16 cellular contexts compared by ENCODE assay signal in the genomic region with DNA sequence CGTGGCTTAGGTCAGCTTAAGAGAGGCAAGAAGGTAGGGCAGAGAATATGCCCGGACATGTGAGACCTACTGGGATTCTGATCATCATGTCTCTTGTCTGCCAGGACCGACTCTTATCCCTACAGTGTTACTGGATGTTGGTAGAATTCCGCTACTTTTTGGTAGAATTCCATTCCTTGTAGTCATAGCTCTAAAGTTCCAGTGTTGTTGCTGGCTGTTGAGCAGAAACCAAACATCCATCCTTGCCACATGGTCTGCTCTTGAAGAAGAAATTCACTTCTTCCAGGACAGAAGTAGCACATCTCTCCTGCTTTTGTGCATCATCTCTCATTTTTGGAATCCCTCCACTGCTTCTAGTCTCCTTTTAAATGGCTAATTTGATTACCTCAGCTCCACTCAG.
DNase-seq lines count a peak whose midpoint lies in the region; ATAC-seq lines count a peak whose summit lies in the region.
"Had no signal": no experiment of that assay in that cellular context is flagged by ENCODE, and none has a peak within 500 bp of the region (broad histone marks: within the 10 kb centered on the region; RNA-seq: fewer than 3 reads in every experiment).

No MANE protein-coding gene starts in this region.

- ATAC-seq in HG02852 (IDR thresholded peaks at IDR 0.05; ENCODE audit: unreplicated experiment), result no peak

- no peaks in the 10 kb centered on the region for H4K20me1 ChIP-seq in GM23248 (ENCODE audit: insufficient read depth)

- peak overlapping the region; percentile 28; the same call in 1 of the 2 replicates for H3K4me3 ChIP-seq in GM23248

- no peaks in the 10 kb centered on the region for H3K79me2 ChIP-seq in GM23248 (ENCODE audit: insufficient read depth)

- in situ Hi-C loops in GM23248 (cut with MboI), result no loop called here

- H3K27ac ChIP-seq in GM23248, result peak overlapping the region; percentile 77

- H3K4me1 ChIP-seq in GM23248 (ENCODE audit: insufficient read depth), result peaks cover 21% of the 10 kb centered on the region

- no peaks in the 10 kb centered on the region for H3K27me3 ChIP-seq in GM23248 (replicated peaks; ENCODE audit: insufficient read depth)

- peaks cover 13% of the 10 kb centered on the region for H3F3A ChIP-seq in GM23248 (ENCODE audit: insufficient read depth)

- 0 out of 2 replicates have a peak overlapping the region, but pooled peaks have one; percentile 24 for H3K9ac ChIP-seq in GM23248

- peak overlapping the region; percentile 44 for H2AFZ ChIP-seq in GM23248

- H3K9me3 ChIP-seq in GM23248 (ENCODE audit: low read depth), result no peaks in the 10 kb centered on the region

- H3K9me2 ChIP-seq in GM23248 (ENCODE audit: insufficient read depth), result no peaks in the 10 kb centered on the region

- no peaks in the 10 kb centered on the region for H3K36me3 ChIP-seq in GM23248 (ENCODE audit: low read depth)

- WGBS in GM23248 (ENCODE audit: low coverage in 1 of 2, low lambda C conversion rate in 2 of 2, missing lambda C conversion rate in 2 of 2), 2 experiments, result 5 to 6% methylated on average over 4 of the region's 4 CpGs

- DNase-seq in AG08395 (ENCODE audit: low spot score) (peak; percentile 2), GM23248 (peak; percentile 67), SK-N-DZ (ENCODE audit: low spot score) (peak; percentile 60), islet precursor cell (peak; percentile 57), kidney glomerular epithelial cell (lab: John Stamatoyannopoulos, UW) (no peak), RKO (ENCODE audit: low spot score) (no peak)
- no peak for DNase-seq in activated CD4-positive, alpha-beta T cell treated with anti-CD3 and anti-CD28 coated beads for 48 hours
- DNase-seq: COR-L47, DMS53, GOT3, MV-4-11, NCI-H1436, NCI-H2029 treated with DMSO at 0.1 percent for 48 hours, NCI-H524, OCI-M1 had no signal

- peak overlapping the region; percentile 61 for H3K4me2 ChIP-seq in GM23248 (ENCODE audit: unreplicated experiment)

Comparison
In these comparisons a context has a peak if more than half of its experiments do, and no peak if none do; other contexts are left out.
1. DNase-seq: peak in AG08395 (single experiment), GM23248 (single experiment), SK-N-DZ (single experiment) and islet precursor cell (single experiment); none in kidney glomerular epithelial cell (single experiment), RKO (single experiment) and activated CD4-positive, alpha-beta T cell treated with anti-CD3 and anti-CD28 coated beads for 48 hours (single experiment).